Comparison of ENCODE assay signal across 1 cellular context in the genomic region with DNA sequence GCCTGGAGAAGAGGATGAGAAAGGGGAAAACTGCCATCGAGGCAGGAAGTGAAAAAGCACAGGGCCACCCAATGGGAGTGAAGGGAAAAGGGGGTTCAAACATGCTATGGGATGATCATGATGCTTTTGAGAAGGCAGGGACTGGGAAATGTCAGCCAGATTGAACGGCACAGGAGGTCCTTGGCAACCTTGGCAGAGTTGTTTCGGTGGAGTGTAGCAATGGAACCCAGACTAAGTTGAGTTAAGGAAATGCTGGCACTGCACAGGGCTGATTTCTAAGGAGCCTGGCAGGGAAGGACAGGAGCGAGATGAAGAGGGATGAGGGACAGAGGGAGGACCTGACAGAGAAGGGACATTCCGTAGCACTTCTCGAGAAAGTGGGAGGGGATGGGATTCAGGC.
TF ChIP-seq lines count a peak whose summit lies in the region.

No MANE protein-coding gene starts in this region.

TF ChIP-seq in H1, 55 proteins besides CTCF, POLR2A, EP300 and RAD21:
- TF ChIP-seq CEBPB (IDR thresholded peaks at IDR 0.05; ENCODE audit: low read depth, low read length) = no peak
- TF ChIP-seq POU5F1 (IDR thresholded peaks at IDR 0.05; ENCODE audit: low read depth, low read length) = no peak
- TF ChIP-seq TAF7 (optimal IDR thresholded peaks at IDR 0.05; ENCODE audit: borderline replicate concordance, low read depth, low read length) = no peak
- no peak for TF ChIP-seq CREB1 (IDR thresholded peaks at IDR 0.05)
- no peak for TF ChIP-seq YY1 (IDR thresholded peaks at IDR 0.05; ENCODE audit: low read depth, low read length)
- no peak for TF ChIP-seq CHD2 (IDR thresholded peaks at IDR 0.05; ENCODE audit: low read length)
- no peak for TF ChIP-seq HDAC2 (IDR thresholded peaks at IDR 0.05; ENCODE audit: borderline replicate concordance in 1 of 2, low read depth in 2 of 2, low read length in 2 of 2)
- TF ChIP-seq JUND (IDR thresholded peaks at IDR 0.05; ENCODE audit: low read length) = no peak
- TF ChIP-seq ZNF274 (IDR thresholded peaks at IDR 0.05; ENCODE audit: borderline replicate concordance, extremely low read depth, low read length) = no peak
- TF ChIP-seq ASH2L (IDR thresholded peaks at IDR 0.05; ENCODE audit: low read length) = no peak
- no peak for TF ChIP-seq SAP30 (IDR thresholded peaks at IDR 0.05; ENCODE audit: insufficient read depth, insufficient replicate concordance, low read length)
- TF ChIP-seq FOSL1 (IDR thresholded peaks at IDR 0.05; ENCODE audit: insufficient read depth, low read depth, low read length) = no peak
- no peak for TF ChIP-seq MAFK (IDR thresholded peaks at IDR 0.05; ENCODE audit: low read depth, low read length)
- TF ChIP-seq TBP (IDR thresholded peaks at IDR 0.05; ENCODE audit: low read depth, low read length) = no peak
- TF ChIP-seq KDM5A (IDR thresholded peaks at IDR 0.05; ENCODE audit: low read length) = no peak
